In the genomic region with DNA sequence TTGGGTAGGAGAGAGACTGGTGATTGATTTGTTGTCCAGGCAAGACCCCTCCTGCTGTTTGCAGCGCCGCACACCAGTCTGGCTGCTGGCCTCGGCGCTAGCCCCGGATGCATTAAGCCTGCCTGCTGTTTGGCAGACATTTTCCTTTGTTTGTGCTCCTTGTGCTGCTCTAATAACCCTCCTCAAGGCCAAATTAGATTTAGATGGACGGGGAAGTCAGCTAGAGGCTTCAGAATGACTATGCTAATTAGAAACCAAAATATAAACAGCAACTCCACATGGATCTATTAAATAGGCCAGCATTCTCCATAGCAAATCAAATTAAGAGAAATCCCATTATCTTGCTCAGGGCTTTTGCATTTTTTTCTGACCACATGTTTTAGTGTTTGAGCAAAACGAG, we compare ENCODE assay signal across 17 cellular contexts.
DNase-seq lines count a peak whose midpoint lies in the region; ATAC-seq and TF ChIP-seq lines count a peak whose summit lies in the region.
"Had no signal": no experiment of that assay in that cellular context is flagged by ENCODE, and none has a peak within 500 bp of the region (broad histone marks: within the 10 kb centered on the region; RNA-seq: fewer than 3 reads in every experiment).

No MANE protein-coding gene starts in this region.

- no peak overlapping the region for H3K4me3 Mint-ChIP-seq in activated T-cell treated with anti-CD3 and anti-CD28 coated beads, Interleukin-2, amount 50 U/mL, for 4 hours
- H3K4me3 Mint-ChIP-seq in natural killer cell treated with Interleukin-12 subunit alpha and Interleukin-12 subunit beta and Interleukin-15 and Interleukin-18, amount 100 ng/mL, for 72 hours: no peak overlapping the region

- no peaks in the 10 kb centered on the region for H3F3A ChIP-seq in smooth muscle cell (ENCODE audit: low read depth)

- no peaks in the 10 kb centered on the region for H3K36me3 Mint-ChIP-seq in activated T-cell treated with anti-CD3 and anti-CD28 coated beads, Interleukin-2, amount 50 U/mL, for 4 hours (ENCODE audit: insufficient read depth)
- no peaks in the 10 kb centered on the region for H3K36me3 Mint-ChIP-seq in natural killer cell treated with Interleukin-12 subunit alpha and Interleukin-12 subunit beta and Interleukin-15 and Interleukin-18, amount 100 ng/mL, for 72 hours

- no peak overlapping the region for H3K4me3 ChIP-seq in smooth muscle cell
- H3K4me3 ChIP-seq: lung, pancreas, thyroid gland had no signal

- H3K27me3 ChIP-seq in smooth muscle cell (ENCODE audit: low read depth): no peaks in the 10 kb centered on the region
- H3K27me3 ChIP-seq: pancreas, thyroid gland had no signal

- no peaks in the 10 kb centered on the region for H4K20me1 ChIP-seq in smooth muscle cell (ENCODE audit: low read depth)

- H3K9me3 Mint-ChIP-seq in activated T-cell treated with anti-CD3 and anti-CD28 coated beads, Interleukin-2, amount 50 U/mL, for 4 hours: no peaks in the 10 kb centered on the region
- peaks cover 6% of the 10 kb centered on the region for H3K9me3 Mint-ChIP-seq in natural killer cell treated with Interleukin-12 subunit alpha and Interleukin-12 subunit beta and Interleukin-15 and Interleukin-18, amount 100 ng/mL, for 72 hours

- H3K79me2 ChIP-seq in smooth muscle cell (ENCODE audit: low read depth): no peaks in the 10 kb centered on the region

- H3K9ac ChIP-seq in smooth muscle cell (ENCODE audit: low read depth): no peak overlapping the region

- no peaks in the 10 kb centered on the region for H3K9me3 ChIP-seq in smooth muscle cell (replicated peaks; ENCODE audit: low read depth)
- H3K9me3 ChIP-seq: pancreas, thyroid gland had no signal

- no peak for ATAC-seq in activated T-cell treated with anti-CD3 and anti-CD28 coated beads, Interleukin-2, amount 50 U/mL, for 4 hours
- ATAC-seq in natural killer cell treated with Interleukin-12 subunit alpha and Interleukin-12 subunit beta and Interleukin-15 and Interleukin-18, amount 100 ng/mL, for 72 hours: no peak
- ATAC-seq: HepG2, pancreas had no signal

- H3K27me3 Mint-ChIP-seq in activated T-cell treated with anti-CD3 and anti-CD28 coated beads, Interleukin-2, amount 50 U/mL, for 4 hours (ENCODE audit: low read depth): peaks cover 2% of the 10 kb centered on the region
- no peaks in the 10 kb centered on the region for H3K27me3 Mint-ChIP-seq in natural killer cell treated with Interleukin-12 subunit alpha and Interleukin-12 subunit beta and Interleukin-15 and Interleukin-18, amount 100 ng/mL, for 72 hours

- 48% methylated on average over 7 of the region's 7 CpGs for WGBS in smooth muscle cell (ENCODE audit: low lambda C conversion rate)

- H3K4me1 Mint-ChIP-seq in activated T-cell treated with anti-CD3 and anti-CD28 coated beads, Interleukin-2, amount 50 U/mL, for 4 hours (ENCODE audit: low read depth): no peaks in the 10 kb centered on the region
- H3K4me1 Mint-ChIP-seq in natural killer cell treated with Interleukin-12 subunit alpha and Interleukin-12 subunit beta and Interleukin-15 and Interleukin-18, amount 100 ng/mL, for 72 hours (ENCODE audit: low read depth in 2 of 2): no peaks in the 10 kb centered on the region

- H3K4me2 ChIP-seq in smooth muscle cell: peak overlapping the region; percentile 35

- H3K36me3 ChIP-seq in smooth muscle cell (ENCODE audit: low read depth): no peaks in the 10 kb centered on the region
- H3K36me3 ChIP-seq: pancreas, thyroid gland had no signal

- H3K4me1 ChIP-seq in smooth muscle cell (ENCODE audit: low read depth): peaks cover 11% of the 10 kb centered on the region
- H3K4me1 ChIP-seq: pancreas, thyroid gland had no signal

- DNase-seq in NCI-H1417 (lab: John Stamatoyannopoulos, UW) (peak in 2 of 3 experiments; percentile 60 to 89), NCI-H1417 treated with DMSO at 0.1 percent for 48 hours (lab: John Stamatoyannopoulos, UW) (no peak), NCI-H748 (lab: John Stamatoyannopoulos, UW; ENCODE audit: unreplicated experiment) (peak; percentile 93), fibroblast of peridontal ligament (ENCODE audit: extremely low read depth) (peak; percentile 7), smooth muscle cell (lab: John Stamatoyannopoulos, UW; ENCODE audit: unreplicated experiment) (no peak)
- DNase-seq in stimulated activated naive CD4-positive, alpha-beta T cell treated with Interleukin-2 at 50 U/mL for 16 hours (lab: John Stamatoyannopoulos, UW): no peak
- DNase-seq in activated T-cell treated with anti-CD3 and anti-CD28 coated beads, Interleukin-2, amount 50 U/mL, for 4 hours: no peak
- DNase-seq in natural killer cell treated with Interleukin-12 subunit alpha and Interleukin-12 subunit beta and Interleukin-15 and Interleukin-18, amount 100 ng/mL, for 72 hours (ENCODE audit: low spot score): no peak
- DNase-seq: activated CD4-positive, alpha-beta T cell treated with anti-CD3 and anti-CD28 coated beads for 4 hours; NCI-H187 treated with DMSO at 0.1 percent for 48 hours; pancreas; stimulated activated CD4-positive, alpha-beta T cell treated with anti-CD3 and anti-CD28 coated beads, Interleukin-12 subunit alpha, Interleukin-12 subunit beta, amount 100 ng/mL, for 4 hours; T-helper 1 cell; thyroid gland had no signal

- H3K27ac ChIP-seq in smooth muscle cell (ENCODE audit: low read depth): no peak overlapping the region
- H3K27ac ChIP-seq: pancreas, thyroid gland had no signal

- no peak overlapping the region for H3K27ac Mint-ChIP-seq in natural killer cell treated with Interleukin-12 subunit alpha and Interleukin-12 subunit beta and Interleukin-15 and Interleukin-18, amount 100 ng/mL, for 72 hours
- H3K27ac Mint-ChIP-seq: activated T-helper 2 cell treated with anti-CD3 and anti-CD28 coated beads, Interferon-gamma antibody, Interleukin-2, Interleukin-4, amounts not matched to agents 10 μg/mL and 5 μg/mL and 100 μg/mL, durations not matched to agents 14 hours and 24 hours and 36 hours had no signal

- no peak for TF ChIP-seq CTCF in smooth muscle cell (IDR thresholded peaks at IDR 0.05; ENCODE audit: borderline replicate concordance, insufficient read depth, poor library complexity, severe bottlenecking)

- H2AFZ ChIP-seq in smooth muscle cell (ENCODE audit: low read depth): peak overlapping the region; percentile 78

Comparison
In these comparisons a context has a peak if more than half of its experiments do, and no peak if none do; other contexts are left out.
1. DNase-seq: peak in NCI-H1417 (2 of 3), NCI-H748 (single experiment) and fibroblast of peridontal ligament (single experiment); none in NCI-H1417 treated with DMSO at 0.1 percent for 48 hours (single experiment), smooth muscle cell (single experiment), stimulated activated naive CD4-positive, alpha-beta T cell treated with Interleukin-2 at 50 U/mL for 16 hours (single experiment), activated T-cell treated with anti-CD3 and anti-CD28 coated beads, Interleukin-2, amount 50 U/mL, for 4 hours (single experiment) and natural killer cell treated with Interleukin-12 subunit alpha and Interleukin-12 subunit beta and Interleukin-15 and Interleukin-18, amount 100 ng/mL, for 72 hours (single experiment).